Comparison of ENCODE assay signal across 21 cellular contexts in the genomic region with DNA sequence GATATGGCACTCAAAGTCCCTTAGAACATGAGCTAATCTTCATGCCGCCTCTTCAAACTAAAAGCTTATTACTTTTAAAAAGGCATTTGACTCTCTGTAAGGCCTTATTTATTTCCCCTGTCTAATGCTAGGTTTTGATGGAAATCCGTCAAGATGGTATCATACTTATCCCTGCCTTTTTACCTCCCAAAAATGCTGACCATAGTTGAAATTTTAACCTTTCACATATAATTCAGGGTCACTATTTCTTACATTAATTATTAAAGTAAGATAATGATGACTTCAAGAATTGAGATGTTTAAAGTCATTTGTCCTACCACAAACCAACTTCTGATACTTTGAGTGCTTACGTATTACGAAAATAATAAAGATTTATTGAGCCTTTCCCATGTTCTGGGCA. TPM values are rescaled to one million over a fixed set of nuclear protein-coding genes. Genes with fewer than 3 reads are reported as not detected.
DNase-seq lines count a peak whose midpoint lies in the region; ATAC-seq, FAIRE-seq and TF ChIP-seq lines count a peak whose summit lies in the region.
"Had no signal": no experiment of that assay in that cellular context is flagged by ENCODE, and none has a peak within 500 bp of the region (broad histone marks: within the 10 kb centered on the region; RNA-seq: fewer than 3 reads in every experiment).

No MANE protein-coding gene starts in this region.

- no peaks in the 10 kb centered on the region for H4K20me1 ChIP-seq in Loucy (ENCODE audit: insufficient read depth, low read length, poor library complexity, severe bottlenecking)
- H4K20me1 ChIP-seq: BLaER1 treated with 17β-estradiol and CSF1 and Interleukin-3, amounts not matched to agents 10 nM and 100 nM had no signal

- TF ChIP-seq RAD21 in A549 (conservative IDR thresholded peaks at IDR 0.05 in 1 of 2, IDR thresholded peaks at IDR 0.05 in 1 of 2): no peak

- no peak for ATAC-seq in A549
- ATAC-seq in WTC11: no peak
- ATAC-seq: CD8-positive, alpha-beta T cell had no signal

- H3K27ac ChIP-seq in A549: no peak overlapping the region
- H3K27ac ChIP-seq: BLaER1 treated with 17β-estradiol and CSF1 and Interleukin-3, amounts not matched to agents 10 nM and 100 nM; C4-2B had no signal

- H3K79me2 ChIP-seq in Loucy (ENCODE audit: insufficient read depth, low read length): no peaks in the 10 kb centered on the region

- no peak overlapping the region for H3K9ac ChIP-seq in Loucy (ENCODE audit: low read depth, low read length, poor library complexity, severe bottlenecking)
- H3K9ac ChIP-seq: BLaER1 treated with 17β-estradiol and CSF1 and Interleukin-3, amounts not matched to agents 10 nM and 100 nM had no signal

- no peaks in the 10 kb centered on the region for H3K27me3 ChIP-seq in Loucy (ENCODE audit: insufficient read depth, low read length, poor library complexity, severe bottlenecking)
- H3K27me3 ChIP-seq: BLaER1 treated with 17β-estradiol and CSF1 and Interleukin-3, amounts not matched to agents 10 nM and 100 nM had no signal

- H3F3A ChIP-seq in Loucy (ENCODE audit: low read depth): no peaks in the 10 kb centered on the region

- H3K4me3 Mint-ChIP-seq in WTC11: no peak overlapping the region
- H3K4me3 Mint-ChIP-seq: B cell; CD4-positive, alpha-beta T cell; CD8-positive, alpha-beta T cell had no signal

- no peak overlapping the region for H3K4me2 ChIP-seq in A549
- H3K4me2 ChIP-seq in Loucy (ENCODE audit: low read depth, low read length, poor library complexity, severe bottlenecking): no peak overlapping the region
- H3K4me2 ChIP-seq: BLaER1 treated with 17β-estradiol and CSF1 and Interleukin-3, amounts not matched to agents 10 nM and 100 nM had no signal

- no peak for FAIRE-seq in A549 (lab: Jason Lieb, UNC)
- FAIRE-seq in H54 (lab: Jason Lieb, UNC): peak; percentile 48
- FAIRE-seq: A204.1, D721Med, G401.6, GM12891 had no signal

- no peaks in the 10 kb centered on the region for H3K36me3 ChIP-seq in Loucy (ENCODE audit: insufficient read depth, low read length)
- H3K36me3 ChIP-seq: BLaER1 treated with 17β-estradiol and CSF1 and Interleukin-3, amounts not matched to agents 10 nM and 100 nM had no signal

- TF ChIP-seq CTCF in A549 (IDR thresholded peaks at IDR 0.05) (no peak), Loucy (conservative IDR thresholded peaks at IDR 0.05; ENCODE audit: low read length) (no peak), WTC11 (IDR thresholded peaks at IDR 0.05) (no peak)

- H3K9me3 Mint-ChIP-seq in WTC11: no peaks in the 10 kb centered on the region
- H3K9me3 Mint-ChIP-seq: CD4-positive, alpha-beta T cell; CD8-positive, alpha-beta T cell had no signal

- no peaks in the 10 kb centered on the region for H3K4me1 Mint-ChIP-seq in WTC11
- H3K4me1 Mint-ChIP-seq: B cell had no signal

- no peaks in the 10 kb centered on the region for H3K4me1 ChIP-seq in A549
- H3K4me1 ChIP-seq in Loucy (ENCODE audit: insufficient read depth, low read length, poor library complexity, severe bottlenecking): no peaks in the 10 kb centered on the region
- H3K4me1 ChIP-seq: BLaER1 treated with 17β-estradiol and CSF1 and Interleukin-3, amounts not matched to agents 10 nM and 100 nM; Caco-2 had no signal

- no peak for TF ChIP-seq POLR2A in A549 (IDR thresholded peaks at IDR 0.05; ENCODE audit: low read length)
- no peak for TF ChIP-seq POLR2A in H54 (IDR thresholded peaks at IDR 0.05; ENCODE audit: low read depth, low read length)

- 92% methylated on average over 4 of the region's 4 CpGs for WGBS in A549 (ENCODE audit: missing lambda C conversion rate)

- DNase-seq in A549 (ENCODE audit: low read depth in 1 of 2, low spot score in 1 of 2): no peak
- DNase-seq in H54 (ENCODE audit: insufficient read length, low spot score): no peak
- no peak for DNase-seq in HEK293T (ENCODE audit: extremely low spot score)
- DNase-seq in WTC11 (ENCODE audit: low spot score): no peak
- DNase-seq in posterior cingulate gyrus: no peak
- DNase-seq: 8988T; AML-193; Caco-2; Calu3; CD4-positive, alpha-beta T cell; CD8-positive, alpha-beta T cell; DMS79 treated with DMSO at 0.1 percent for 48 hours; GF-D8 had no signal

- no peak overlapping the region for H3K27ac Mint-ChIP-seq in WTC11
- H3K27ac Mint-ChIP-seq: B cell; CD4-positive, alpha-beta T cell; CD8-positive, alpha-beta T cell had no signal

- H3K4me3 ChIP-seq in A549 (no peak overlapping the region), Loucy (ENCODE audit: low read length, poor library complexity, severe bottlenecking) (no peak overlapping the region)
- H3K4me3 ChIP-seq: BLaER1 treated with 17β-estradiol and CSF1 and Interleukin-3, amounts not matched to agents 10 nM and 100 nM had no signal

- CTCF ChIA-PET in A549 (lab: Yijun Ruan, JAX): interaction anchor here (0.7 to 3.6 kb wide), 3 partner anchors 9 to 19 kb away, joined by 3 to 28 read pairs (median 3); partner anchors contain the start of gene OSBPL3
- CTCF ChIA-PET in HEK293T (lab: Yijun Ruan, JAX): no interaction called here
- CTCF ChIA-PET in WTC11 (lab: Charles Lee): interaction anchor here (1.5 kb wide), 1 partner anchor 10 kb away, joined by 7 read pairs; no protein-coding TSS in a partner anchor

- H2AFZ ChIP-seq in Loucy (ENCODE audit: low read length): peak overlapping the region; percentile 4; the same call in 1 of the 2 replicates

- H3K36me3 Mint-ChIP-seq in WTC11: no peaks in the 10 kb centered on the region
- H3K36me3 Mint-ChIP-seq: CD8-positive, alpha-beta T cell had no signal

- no peaks in the 10 kb centered on the region for H3K9me3 ChIP-seq in A549
- no peaks in the 10 kb centered on the region for H3K9me3 ChIP-seq in Loucy (ENCODE audit: insufficient read depth, low read depth, low read length)
- H3K9me3 ChIP-seq: BLaER1 treated with 17β-estradiol and CSF1 and Interleukin-3, amounts not matched to agents 10 nM and 100 nM; Caco-2 had no signal

- no peaks in the 10 kb centered on the region for H3K9me2 ChIP-seq in Loucy (replicated peaks; ENCODE audit: low read depth, low read length)

- peaks cover 5% of the 10 kb centered on the region for H3K27me3 Mint-ChIP-seq in WTC11 (ENCODE audit: low read depth)
- H3K27me3 Mint-ChIP-seq: B cell; CD4-positive, alpha-beta T cell had no signal

- intact Hi-C loops in posterior cingulate gyrus (cut with DNase I): no loop called here

- no peak for TF ChIP-seq EP300 in A549 (IDR thresholded peaks at IDR 0.05)

- POLR2A ChIA-PET in A549 (lab: Yijun Ruan, JAX) (no interaction called here), HEK293T (lab: Yijun Ruan, JAX) (no interaction called here), WTC11 (lab: Charles Lee) (no interaction called here)

TF ChIP-seq in A549, 52 proteins besides CTCF, POLR2A, EP300 and RAD21:
- TF ChIP-seq USF2 (IDR thresholded peaks at IDR 0.05): no peak
- TF ChIP-seq MAZ (IDR thresholded peaks at IDR 0.05; ENCODE audit: borderline replicate concordance, low read depth, low read length): no peak
- peak; percentile 78 for TF ChIP-seq MAFK (IDR thresholded peaks at IDR 0.05; ENCODE audit: partially characterized antibody)
- no peak for TF ChIP-seq JUN (IDR thresholded peaks at IDR 0.05)
- no peak for TF ChIP-seq FOXS1 (CRISPR knock-in tag; IDR thresholded peaks at IDR 0.05)

TF ChIP-seq in HEK293T, 16 proteins besides CTCF, POLR2A, EP300 and RAD21:
- no peak for TF ChIP-seq FOXM1 (IDR thresholded peaks at IDR 0.05; ENCODE audit: borderline replicate concordance)
- TF ChIP-seq FOXA1 (IDR thresholded peaks at IDR 0.05): no peak
- no peak for TF ChIP-seq BHLHE40 (IDR thresholded peaks at IDR 0.05; ENCODE audit: borderline replicate concordance)
- TF ChIP-seq FOXK2 (IDR thresholded peaks at IDR 0.05): no peak
- no peak for TF ChIP-seq TARDBP (IDR thresholded peaks at IDR 0.05)
- TF ChIP-seq HDGF (IDR thresholded peaks at IDR 0.05; ENCODE audit: borderline replicate concordance): no peak

TF ChIP-seq in WTC11, 78 proteins besides CTCF, POLR2A, EP300 and RAD21:
- TF ChIP-seq RELA (CRISPR knock-in tag; IDR thresholded peaks at IDR 0.05; ENCODE audit: borderline replicate concordance) (no peak), STAT6 (CRISPR knock-in tag; conservative IDR thresholded peaks at IDR 0.05; ENCODE audit: low read depth) (no peak), ZNF121 (CRISPR knock-in tag; IDR thresholded peaks at IDR 0.05) (no peak), NR2C2 (CRISPR knock-in tag; IDR thresholded peaks at IDR 0.05) (no peak)

RNA-seq across cellular contexts. Expression of gene OSBPL3, which starts 12.3 kb away (rescaled TPM):
- polyA plus RNA-seq in A549 (2011; rRNA removed) (17.4 and 17.8 TPM in 2 replicates), A549 (2017; fragmentation: RNase III; extraction: RNeasy Plus Mini Kit Qiagen cat#74134 plus additional on column Dnase treatment) (10.9 to 13.0 TPM (median 13.0 TPM) in 3 replicates)
- polyA plus RNA-seq in A549 (2012; cell fraction: cytosol; rRNA removed): 4.5 and 5.1 TPM in 2 replicates
- polyA plus RNA-seq in A549 (2012; cell fraction: nucleus; rRNA removed): 13.1 and 14.7 TPM in 2 replicates
- 11.0 and 14.4 TPM in 2 replicates for polyA minus RNA-seq in A549 (2011; rRNA and poly(A)+ RNA removed)
- total RNA-seq in WTC11 (2021): 16.0 to 20.2 TPM (median 17.1 TPM) in 3 replicates
